In genomic region chr3:104108522-104108921, GRCh38 we compare ENCODE assay signal across 31 cellular contexts.
"Had no signal": no experiment of that assay in that cellular context is flagged by ENCODE, and none has a peak within 500 bp of the region (broad histone marks: within the 10 kb centered on the region; RNA-seq: fewer than 3 reads in every experiment).

No MANE protein-coding gene starts in this region.

- H3K27me3 Mint-ChIP-seq: activated CD8-positive, alpha-beta T cell treated with anti-CD3 and anti-CD28 coated beads for 36 hours; activated naive CD4-positive, alpha-beta T cell treated with anti-CD3 and anti-CD28 coated beads, Interleukin-2, amount 50 U/mL, for 24 hours; activated naive CD8-positive, alpha-beta T cell treated with anti-CD3 and anti-CD28 coated beads for 36 hours; activated naive CD8-positive, alpha-beta T cell treated with anti-CD3 and anti-CD28 coated beads, Interleukin-2, amount 50 U/mL, for 24 hours; effector memory CD8-positive, alpha-beta T cell; T-cell; T-helper 17 cell had no signal

- H3K27ac Mint-ChIP-seq: activated CD8-positive, alpha-beta T cell treated with anti-CD3 and anti-CD28 coated beads for 36 hours; activated naive CD4-positive, alpha-beta T cell treated with anti-CD3 and anti-CD28 coated beads for 36 hours; activated naive CD4-positive, alpha-beta T cell treated with anti-CD3 and anti-CD28 coated beads, Interleukin-2, amount 50 U/mL, for 24 hours; activated naive CD8-positive, alpha-beta T cell treated with anti-CD3 and anti-CD28 coated beads for 36 hours; activated naive CD8-positive, alpha-beta T cell treated with anti-CD3 and anti-CD28 coated beads, Interleukin-2, amount 50 U/mL, for 24 hours; activated T-helper 1 cell treated with anti-CD3 and anti-CD28 coated beads, Interleukin-12 subunit alpha, Interleukin-12 subunit beta, Interleukin-2, Interleukin-4 antibody, amounts not matched to agents 30 ng/mL and 10 ng/mL and 1 ng/mL, durations not matched to agents 14 hours and 24 hours and 36 hours; activated T-helper 2 cell treated with anti-CD3 and anti-CD28 coated beads, Interferon-gamma antibody, Interleukin-2, Interleukin-4, amounts not matched to agents 10 μg/mL and 5 μg/mL and 100 μg/mL, durations not matched to agents 14 hours and 24 hours and 36 hours; effector memory CD8-positive, alpha-beta T cell; T-cell; T-helper 17 cell; T-helper 2 cell treated with Interferon-gamma antibody and Interleukin-4, amounts not matched to agents 5 μg/mL and 100 μg/mL, for 36 hours had no signal

- ATAC-seq: activated CD8-positive, alpha-beta T cell treated with anti-CD3 and anti-CD28 coated beads for 36 hours; activated naive CD8-positive, alpha-beta T cell treated with anti-CD3 and anti-CD28 coated beads, Interleukin-2, amount 50 U/mL, for 24 hours; body of pancreas; effector memory CD8-positive, alpha-beta T cell; gastroesophageal sphincter; heart right ventricle; T-cell; T-helper 17 cell had no signal

- H3K27ac ChIP-seq: adrenal gland, body of pancreas, epithelial cell of prostate, esophagus squamous epithelium, gastroesophageal sphincter, heart right ventricle had no signal

- H3K9me3 Mint-ChIP-seq: activated CD8-positive, alpha-beta T cell treated with anti-CD3 and anti-CD28 coated beads for 36 hours; activated naive CD4-positive, alpha-beta T cell treated with anti-CD3 and anti-CD28 coated beads for 36 hours; activated naive CD4-positive, alpha-beta T cell treated with anti-CD3 and anti-CD28 coated beads, Interleukin-2, amount 50 U/mL, for 24 hours; activated naive CD8-positive, alpha-beta T cell treated with anti-CD3 and anti-CD28 coated beads for 36 hours; activated naive CD8-positive, alpha-beta T cell treated with anti-CD3 and anti-CD28 coated beads, Interleukin-2, amount 50 U/mL, for 24 hours; activated T-helper 1 cell treated with anti-CD3 and anti-CD28 coated beads, Interleukin-12 subunit alpha, Interleukin-12 subunit beta, Interleukin-2, Interleukin-4 antibody, amounts not matched to agents 30 ng/mL and 10 ng/mL and 1 ng/mL, durations not matched to agents 14 hours and 24 hours and 36 hours; T-helper 2 cell treated with Interferon-gamma antibody and Interleukin-4, amounts not matched to agents 5 μg/mL and 100 μg/mL, for 36 hours had no signal

- H3K36me3 ChIP-seq: adrenal gland, esophagus squamous epithelium, gastroesophageal sphincter, heart right ventricle had no signal

- H3K4me3 ChIP-seq: adrenal gland, body of pancreas, esophagus squamous epithelium, gastroesophageal sphincter, heart right ventricle had no signal

- H3K4me1 ChIP-seq: adrenal gland, body of pancreas, esophagus squamous epithelium, gastroesophageal sphincter, heart right ventricle had no signal

- H3K4me3 Mint-ChIP-seq: activated CD8-positive, alpha-beta T cell treated with anti-CD3 and anti-CD28 coated beads for 36 hours; activated naive CD4-positive, alpha-beta T cell treated with anti-CD3 and anti-CD28 coated beads for 36 hours; activated naive CD4-positive, alpha-beta T cell treated with anti-CD3 and anti-CD28 coated beads, Interleukin-2, amount 50 U/mL, for 24 hours; activated naive CD8-positive, alpha-beta T cell treated with anti-CD3 and anti-CD28 coated beads for 36 hours; activated naive CD8-positive, alpha-beta T cell treated with anti-CD3 and anti-CD28 coated beads, Interleukin-2, amount 50 U/mL, for 24 hours; activated T-helper 1 cell treated with anti-CD3 and anti-CD28 coated beads, Interleukin-12 subunit alpha, Interleukin-12 subunit beta, Interleukin-2, Interleukin-4 antibody, amounts not matched to agents 30 ng/mL and 10 ng/mL and 1 ng/mL, durations not matched to agents 14 hours and 24 hours and 36 hours; effector memory CD8-positive, alpha-beta T cell; T-cell; T-helper 17 cell; T-helper 2 cell treated with Interferon-gamma antibody and Interleukin-4, amounts not matched to agents 5 μg/mL and 100 μg/mL, for 36 hours had no signal

- H3K4me1 Mint-ChIP-seq: activated naive CD4-positive, alpha-beta T cell treated with anti-CD3 and anti-CD28 coated beads, Interleukin-2, amount 50 U/mL, for 24 hours; activated naive CD8-positive, alpha-beta T cell treated with anti-CD3 and anti-CD28 coated beads for 36 hours; activated naive CD8-positive, alpha-beta T cell treated with anti-CD3 and anti-CD28 coated beads, Interleukin-2, amount 50 U/mL, for 24 hours; T-cell; T-helper 17 cell had no signal

- DNase-seq: activated CD4-positive, alpha-beta T cell treated with anti-CD3 and anti-CD28 coated beads for 48 hours; activated CD4-positive, alpha-beta T cell treated with anti-CD3 and anti-CD28 coated beads, Interleukin-2, amount 50 U/mL, for 1 hour; activated CD4-positive, alpha-beta T cell treated with anti-CD3 and anti-CD28 coated beads, Interleukin-2, amount 50 U/mL, for 48 hours; activated CD8-positive, alpha-beta memory T cell treated with anti-CD3 and anti-CD28 coated beads for 24 hours; activated CD8-positive, alpha-beta T cell treated with anti-CD3 and anti-CD28 coated beads for 36 hours; activated effector memory CD4-positive, alpha-beta T cell treated with anti-CD3 and anti-CD28 coated beads, Interleukin-2, amount 50 U/mL, for 16 hours; activated naive CD4-positive, alpha-beta T cell treated with anti-CD3 and anti-CD28 coated beads for 36 hours; activated naive CD8-positive, alpha-beta T cell treated with anti-CD3 and anti-CD28 coated beads for 36 hours; activated naive CD8-positive, alpha-beta T cell treated with anti-CD3 and anti-CD28 coated beads, Interleukin-2, amount 50 U/mL, for 24 hours; activated T-cell treated with anti-CD3 and anti-CD28 coated beads, Interleukin-2, amount 50 U/mL, for 48 hours; adrenal gland; amygdala; aorta; body of pancreas; caudate nucleus; cortex of kidney; dermis blood vessel endothelial cell; effector CD4-positive, alpha-beta T cell; effector memory CD8-positive, alpha-beta T cell; esophagus squamous epithelium; foreskin melanocyte; heart right ventricle; T-cell; T-helper 17 cell; T1000 had no signal

- H3K27me3 ChIP-seq: adrenal gland, body of pancreas, esophagus squamous epithelium, gastroesophageal sphincter, heart right ventricle had no signal

- H3K9me3 ChIP-seq: adrenal gland, body of pancreas, esophagus squamous epithelium, gastroesophageal sphincter had no signal

- H3K36me3 Mint-ChIP-seq: activated naive CD4-positive, alpha-beta T cell treated with anti-CD3 and anti-CD28 coated beads, Interleukin-2, amount 50 U/mL, for 24 hours; activated naive CD8-positive, alpha-beta T cell treated with anti-CD3 and anti-CD28 coated beads for 36 hours; T-cell had no signal
